8 cellular contexts compared by ENCODE assay signal in the genomic region with DNA sequence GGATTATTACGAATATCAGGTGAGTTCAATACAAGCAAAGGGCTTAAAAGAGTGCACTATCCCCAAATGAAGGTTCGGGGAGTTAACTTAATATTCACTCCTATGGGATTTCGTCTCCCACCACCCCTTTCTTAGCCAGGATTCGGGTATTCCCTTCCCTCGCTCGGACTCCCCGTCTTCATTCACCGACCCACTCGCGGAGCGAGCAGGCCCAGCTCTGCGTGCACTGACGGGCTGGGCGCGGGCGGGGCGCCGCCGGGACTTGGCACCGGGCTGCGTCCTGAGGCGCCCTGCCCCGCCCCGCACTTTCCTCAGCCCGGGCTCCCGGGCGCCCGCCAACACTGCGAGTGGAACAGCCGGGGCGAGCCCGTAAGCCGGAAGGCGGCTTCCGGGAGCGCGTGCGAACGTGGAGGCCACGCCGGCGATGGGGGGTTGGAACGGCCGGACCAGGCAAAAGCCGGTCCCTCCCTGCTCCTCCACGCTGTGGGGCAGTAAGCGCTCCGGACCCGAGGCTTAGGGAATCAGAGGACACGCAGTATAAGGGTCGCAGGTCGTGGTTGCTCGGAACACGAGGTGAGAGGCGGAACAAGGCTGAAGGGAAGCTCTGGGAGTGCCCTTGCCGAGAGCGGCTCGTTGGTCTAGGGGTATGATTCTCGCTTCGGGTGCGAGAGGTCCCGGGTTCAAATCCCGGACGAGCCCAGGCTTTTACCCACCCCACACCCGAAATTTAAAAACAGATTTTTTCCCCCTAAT. TPM values are rescaled to one million over a fixed set of nuclear protein-coding genes. Genes with fewer than 3 reads are reported as not detected.
DNase-seq lines count a peak whose midpoint lies in the region; ATAC-seq and TF ChIP-seq lines count a peak whose summit lies in the region.

No MANE protein-coding gene starts in this region.

- no peaks in the 10 kb centered on the region for H3K9me3 Mint-ChIP-seq in CD4-positive, alpha-beta T cell
- H3K9me3 Mint-ChIP-seq in activated CD8-positive, alpha-beta T cell treated with anti-CD3 and anti-CD28 coated beads for 36 hours = no peaks in the 10 kb centered on the region
- H3K9me3 Mint-ChIP-seq in memory B cell = peaks cover under 1% of the 10 kb centered on the region

- peak overlapping the region; percentile 85 for H3K4me3 ChIP-seq in ectodermal cell (ENCODE audit: insufficient read depth, low read depth, low read length)

- no peak for TF ChIP-seq CTCF in CD4-positive, alpha-beta T cell (IDR thresholded peaks at IDR 0.05)
- TF ChIP-seq CTCF in activated CD8-positive, alpha-beta T cell treated with anti-CD3 and anti-CD28 coated beads for 36 hours (IDR thresholded peaks at IDR 0.05) = no peak

- WGBS in ectodermal cell, 2 experiments = 0% methylated on average over 65 of the region's 65 CpGs

- H3K27me3 Mint-ChIP-seq in CD4-positive, alpha-beta T cell = peaks cover 18% of the 10 kb centered on the region
- peaks cover 6% of the 10 kb centered on the region for H3K27me3 Mint-ChIP-seq in activated CD8-positive, alpha-beta T cell treated with anti-CD3 and anti-CD28 coated beads for 36 hours
- H3K27me3 Mint-ChIP-seq in memory B cell = no peaks in the 10 kb centered on the region

- H3K27me3 ChIP-seq in CD4-positive, alpha-beta T cell (ENCODE audit: control insufficient read depth, insufficient read depth, low read length) = no peaks in the 10 kb centered on the region
- H3K27me3 ChIP-seq in ectodermal cell (ENCODE audit: control insufficient read depth, insufficient read depth, low read length, poor library complexity, severe bottlenecking) = peaks cover 34% of the 10 kb centered on the region

- H3K36me3 Mint-ChIP-seq in CD4-positive, alpha-beta T cell (ENCODE audit: low read depth) = peaks cover 29% of the 10 kb centered on the region
- H3K36me3 Mint-ChIP-seq in activated CD8-positive, alpha-beta T cell treated with anti-CD3 and anti-CD28 coated beads for 36 hours (ENCODE audit: low read depth) = peaks cover 8% of the 10 kb centered on the region
- H3K36me3 Mint-ChIP-seq in memory B cell = peaks cover 1% of the 10 kb centered on the region

- H3K27ac Mint-ChIP-seq in CD4-positive, alpha-beta T cell = peak overlapping the region; percentile 87
- H3K27ac Mint-ChIP-seq in activated CD8-positive, alpha-beta T cell treated with anti-CD3 and anti-CD28 coated beads for 36 hours = peak overlapping the region; percentile 95
- H3K27ac Mint-ChIP-seq in memory B cell = peak overlapping the region; percentile 99

- peak overlapping the region; percentile 92 for H3K4me3 Mint-ChIP-seq in CD4-positive, alpha-beta T cell
- peak overlapping the region; percentile 90 for H3K4me3 Mint-ChIP-seq in activated CD8-positive, alpha-beta T cell treated with anti-CD3 and anti-CD28 coated beads for 36 hours
- peak overlapping the region; percentile 90 for H3K4me3 Mint-ChIP-seq in memory B cell

- POLR2A ChIA-PET in CD4-positive, alpha-beta T cell (lab: Charles Lee) = interaction anchor here (0.7 to 3.7 kb wide), 17 partner anchors 10 to 605 kb away, joined by 3 to 19 read pairs (median 6); partner anchors contain the start of genes DCAF6 and RCSD1
- POLR2A ChIA-PET in activated CD8-positive, alpha-beta T cell treated with anti-CD3 and anti-CD28 coated beads for 36 hours (lab: Charles Lee) = interaction anchor here (0.6 to 1.9 kb wide), 14 partner anchors 10 to 1665 kb away, joined by 3 to 9 read pairs (median 3); partner anchors contain the start of genes CREG1, DCAF6, MPC2 and RCSD1

- intact Hi-C loops in CD4-positive, alpha-beta T cell (cut with DNase I, micrococcal nuclease) = loop anchor here (2.0 to 10.0 kb wide), 3 partner anchors 223 to 1651 kb away; partner anchors contain the start of genes BLZF1 (in 1 of the 2), DCAF6 (in 1 of the 2), MPC2 (in 1 of the 2) and NME7 (in 1 of the 2)
- intact Hi-C loops in activated CD8-positive, alpha-beta T cell treated with anti-CD3 and anti-CD28 coated beads for 36 hours (cut with micrococcal nuclease) = loop anchor here (2.0 to 10.0 kb wide), 3 partner anchors 89 to 371 kb away; partner anchors contain the start of genes DCAF6 and MPC2

- H3K27ac ChIP-seq in CD4-positive, alpha-beta T cell (ENCODE audit: low read depth, low read length) = no peak overlapping the region
- H3K27ac ChIP-seq in ectodermal cell (ENCODE audit: insufficient read depth, low read depth, low read length, poor library complexity, severe bottlenecking) = no peak overlapping the region

- H3K4me1 Mint-ChIP-seq in CD4-positive, alpha-beta T cell (ENCODE audit: low read depth) = peaks cover 38% of the 10 kb centered on the region
- peaks cover 20% of the 10 kb centered on the region for H3K4me1 Mint-ChIP-seq in activated CD8-positive, alpha-beta T cell treated with anti-CD3 and anti-CD28 coated beads for 36 hours (ENCODE audit: low read depth)
- peaks cover 18% of the 10 kb centered on the region for H3K4me1 Mint-ChIP-seq in memory B cell

- peak; percentile 59 for ATAC-seq in CD4-positive, alpha-beta T cell (ENCODE audit: poor library complexity)
- ATAC-seq in GM19455 (IDR thresholded peaks at IDR 0.05; ENCODE audit: unreplicated experiment) = peak; percentile 51
- ATAC-seq in activated CD8-positive, alpha-beta T cell treated with anti-CD3 and anti-CD28 coated beads for 36 hours = peak; percentile 63
- peak; percentile 53 for ATAC-seq in memory B cell (ENCODE audit: low read depth)

- H3K9me3 ChIP-seq in CD4-positive, alpha-beta T cell (ENCODE audit: control insufficient read depth, low read length) = no peaks in the 10 kb centered on the region
- no peaks in the 10 kb centered on the region for H3K9me3 ChIP-seq in ectodermal cell (ENCODE audit: control insufficient read depth, low read length)

- DNase-seq in CD4-positive, alpha-beta T cell = peak; percentile 78 to 91 (median 84)
- DNase-seq in HK-2 (ENCODE audit: unreplicated experiment) (peak; percentile 95), NCI-H82 (lab: John Stamatoyannopoulos, UW) (peak; percentile 96), memory B cell (ENCODE audit: low spot score in 2 of 2) (peak; percentile 82 to 93)
- DNase-seq in activated CD8-positive, alpha-beta T cell treated with anti-CD3 and anti-CD28 coated beads for 36 hours = peak; percentile 92
- DNase-seq in stimulated activated CD8-positive, alpha-beta memory T cell treated with anti-CD3 and anti-CD28 coated beads, Interleukin-12 subunit alpha, Interleukin-12 subunit beta, amount 100 ng/mL, for 1 hour (ENCODE audit: low read depth) = peak; percentile 88

- CTCF ChIA-PET in CD4-positive, alpha-beta T cell (lab: Charles Lee) = interaction anchor here (1.0 to 1.8 kb wide), 12 partner anchors 8 to 494 kb away, joined by 3 to 6 read pairs (median 4); partner anchors contain the start of genes CD247 and MPZL1
- CTCF ChIA-PET in activated CD8-positive, alpha-beta T cell treated with anti-CD3 and anti-CD28 coated beads for 36 hours (lab: Charles Lee) = interaction anchor here (0.8 to 4.2 kb wide), 20 partner anchors 7 to 216 kb away, joined by 3 to 20 read pairs (median 4); partner anchors contain the start of gene CREG1

- no peaks in the 10 kb centered on the region for H3K36me3 ChIP-seq in ectodermal cell (ENCODE audit: control insufficient read depth, insufficient read depth, low read length)

- H3K4me1 ChIP-seq in ectodermal cell (ENCODE audit: control insufficient read depth, insufficient read depth, low read length) = no peaks in the 10 kb centered on the region

RNA-seq across cellular contexts. Expression of gene MPZL1, which starts 7.5 kb away (rescaled TPM):
- total RNA-seq in CD4-positive, alpha-beta T cell = 1 to 10 TPM; 1.2 to 1.5 TPM
- 10 to 100 TPM; 14.8 to 15.4 TPM for total RNA-seq in activated CD8-positive, alpha-beta T cell treated with anti-CD3 and anti-CD28 coated beads for 36 hours
- 99.2 TPM for polyA plus RNA-seq in ectodermal cell (2013, experiment 1 of 4)
- 108 TPM for polyA plus RNA-seq in ectodermal cell (2013, experiment 2 of 4)
- 63.5 TPM for polyA plus RNA-seq in ectodermal cell (2013, experiment 3 of 4)
- polyA plus RNA-seq in ectodermal cell (2013, experiment 4 of 4) = 71.9 TPM

Comparison
In these comparisons a context has a peak if more than half of its experiments do, and no peak if none do; other contexts are left out.
1. RNA of gene MPZL1, which starts 7.5 kb away (total RNA-seq): 14.8 to 15.4 TPM in activated CD8-positive, alpha-beta T cell treated with anti-CD3 and anti-CD28 coated beads for 36 hours; 1.2 to 1.5 TPM in CD4-positive, alpha-beta T cell; every median in the first group is over 4 times any median in the second.
2. Peak in every context shown above with its lines, with median percentiles within 50 percentile points of each other: ATAC-seq, DNase-seq, H3K27ac Mint-ChIP-seq and H3K4me3 Mint-ChIP-seq.